In the genomic region with DNA sequence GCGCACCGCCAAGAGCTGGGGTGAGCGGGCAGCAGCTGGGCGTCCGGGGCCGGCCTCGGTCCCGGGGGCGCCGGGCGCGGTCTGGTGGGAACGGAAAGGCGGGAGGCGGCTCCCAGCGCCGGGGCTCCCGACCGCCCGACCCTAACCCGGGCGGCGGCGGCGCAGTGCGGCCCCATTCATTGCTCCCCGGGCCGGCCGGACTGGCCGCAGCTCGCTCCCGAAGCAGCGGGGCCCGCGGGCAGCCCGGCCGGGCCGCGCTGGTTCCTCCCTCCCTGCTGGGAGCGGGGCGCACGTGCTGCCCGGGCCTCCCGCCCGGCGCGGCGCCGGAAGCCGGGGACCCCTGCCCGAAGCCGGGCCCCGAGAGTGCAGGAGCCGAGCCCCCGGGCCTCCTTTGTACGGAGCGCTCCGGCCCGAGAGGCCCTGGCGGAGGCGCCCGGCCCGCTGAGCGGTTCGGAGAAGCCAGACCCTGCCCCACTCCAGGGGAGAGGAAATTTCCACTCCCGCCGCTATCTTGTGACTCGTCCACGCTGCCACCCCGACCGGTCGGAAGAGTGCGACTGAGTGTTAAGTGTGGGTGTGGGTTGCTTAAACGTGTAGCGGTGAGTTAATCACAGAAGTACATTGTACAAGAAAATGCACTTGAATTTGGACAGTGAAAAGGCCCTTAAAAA, we compare ENCODE assay signal across 7 cellular contexts. TPM values are rescaled to one million over a fixed set of nuclear protein-coding genes. Genes with fewer than 3 reads are reported as not detected.
A peak's percentile ranks its signal among the peaks of the same experiment; 100 is the strongest.
DNase-seq lines count a peak whose midpoint lies in the region; ATAC-seq lines count a peak whose summit lies in the region.

No MANE protein-coding gene starts in this region.

- DNase-seq in NCI-H2171 treated with DMSO at 0.1 percent for 48 hours (lab: John Stamatoyannopoulos, UW) (peak; percentile 40), mesenteric fat pad (ENCODE audit: low spot score) (peak; percentile 90)
- peak; percentile 88 for DNase-seq in activated CD8-positive, alpha-beta memory T cell treated with anti-CD3 and anti-CD28 coated beads for 24 hours
- peak; percentile 12 for DNase-seq in effector CD8-positive, alpha-beta T cell (lab: John Stamatoyannopoulos, UW)
- DNase-seq in stimulated activated CD8-positive, alpha-beta memory T cell treated with anti-CD3 and anti-CD28 coated beads, Interleukin-15, amount 100 ng/mL, for 1 hour (ENCODE audit: low read depth) = peak; percentile 30

- peak; percentile 26 for ATAC-seq in GM18511 (IDR thresholded peaks at IDR 0.05; ENCODE audit: unreplicated experiment)
- ATAC-seq in HG02588 (IDR thresholded peaks at IDR 0.05; ENCODE audit: unreplicated experiment) = peak; percentile 23

RNA-seq across cellular contexts. Expression of gene ATP1B3, which starts 0.6 kb away (rescaled TPM):
- 354 TPM for total RNA-seq in mesenteric fat pad

Comparison
In these comparisons a context has a peak if more than half of its experiments do, and no peak if none do; other contexts are left out.
1. Peak in every context shown above with its lines: DNase-seq and ATAC-seq.
2. DNase-seq: peak in every context shown above with its lines; median percentile 90 in mesenteric fat pad; 88 in activated CD8-positive, alpha-beta memory T cell treated with anti-CD3 and anti-CD28 coated beads for 24 hours; 40 in NCI-H2171 treated with DMSO at 0.1 percent for 48 hours; 30 in stimulated activated CD8-positive, alpha-beta memory T cell treated with anti-CD3 and anti-CD28 coated beads, Interleukin-15, amount 100 ng/mL, for 1 hour; 12 in effector CD8-positive, alpha-beta T cell.